Comparison of ENCODE assay signal across 8 cellular contexts in the genomic region with DNA sequence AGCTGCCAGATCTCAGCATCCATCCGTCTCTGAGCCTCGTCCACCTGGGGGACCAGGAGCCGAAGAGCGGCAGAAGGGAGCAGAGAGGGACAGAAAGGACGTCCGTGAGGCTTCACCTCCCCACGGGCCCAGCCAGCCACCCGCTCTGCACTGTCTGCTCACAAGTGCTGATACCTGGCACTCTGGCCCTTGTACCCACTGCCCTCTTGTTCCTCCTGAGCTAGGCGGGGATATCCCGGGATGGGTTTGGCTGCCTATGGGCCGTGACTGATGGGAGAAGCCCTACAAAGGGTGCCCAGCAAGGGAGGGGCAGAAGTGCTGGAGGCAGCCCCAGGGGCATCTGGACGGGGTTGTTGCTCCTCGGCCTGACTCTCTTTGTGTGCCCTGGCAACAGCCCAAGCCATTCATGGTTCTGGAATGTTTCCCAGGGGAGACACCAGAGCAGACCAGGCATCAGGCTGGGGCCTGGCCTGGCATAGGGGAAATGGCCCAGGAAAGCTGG. TPM values are rescaled to one million over a fixed set of nuclear protein-coding genes. Genes with fewer than 3 reads are reported as not detected.
DNase-seq lines count a peak whose midpoint lies in the region; ATAC-seq, FAIRE-seq and TF ChIP-seq lines count a peak whose summit lies in the region.

No MANE protein-coding gene starts in this region.

- H3K27ac ChIP-seq in right lobe of liver = no peak overlapping the region

- 56% methylated on average over 4 of the region's 13 CpGs for WGBS in right lobe of liver (ENCODE audit: insufficient coverage, low coverage, low lambda C conversion rate, missing lambda C conversion rate)

- FAIRE-seq in bronchial epithelial cell (lab: Jason Lieb, UNC) = no peak

- no peaks in the 10 kb centered on the region for H3K27me3 ChIP-seq in bronchial epithelial cell (ENCODE audit: control insufficient read depth, insufficient read depth, low read length)
- H3K27me3 ChIP-seq in right lobe of liver = no peaks in the 10 kb centered on the region

- H3K9me3 ChIP-seq in right lobe of liver = no peaks in the 10 kb centered on the region

- H3K36me3 Mint-ChIP-seq in activated CD4-positive, alpha-beta memory T cell treated with anti-CD3 and anti-CD28 coated beads for 36 hours = no peaks in the 10 kb centered on the region

- no peaks in the 10 kb centered on the region for H3K9me3 Mint-ChIP-seq in activated CD4-positive, alpha-beta memory T cell treated with anti-CD3 and anti-CD28 coated beads for 36 hours

- intact Hi-C loops in right lobe of liver (cut with DNase I) = no loop called here
- intact Hi-C loops in activated CD4-positive, alpha-beta memory T cell treated with anti-CD3 and anti-CD28 coated beads for 36 hours (cut with micrococcal nuclease) = no loop called here

- TF ChIP-seq CTCF in bronchial epithelial cell (IDR thresholded peaks at IDR 0.05; ENCODE audit: insufficient read depth, low read length, severe bottlenecking) (no peak), right lobe of liver (IDR thresholded peaks at IDR 0.05) (no peak)

- peak; percentile 33 to 75 (median 62) for ATAC-seq in right lobe of liver
- ATAC-seq in HG03097 (IDR thresholded peaks at IDR 0.05; ENCODE audit: low FRiP score, unreplicated experiment) = no peak
- no peak for ATAC-seq in GM19351 (IDR thresholded peaks at IDR 0.05; ENCODE audit: unreplicated experiment)

- no peak overlapping the region for H3K27ac Mint-ChIP-seq in activated CD4-positive, alpha-beta memory T cell treated with anti-CD3 and anti-CD28 coated beads for 36 hours

- H3K4me1 Mint-ChIP-seq in activated CD4-positive, alpha-beta memory T cell treated with anti-CD3 and anti-CD28 coated beads for 36 hours (ENCODE audit: low read depth) = no peaks in the 10 kb centered on the region

- H3K36me3 ChIP-seq in bronchial epithelial cell (ENCODE audit: control insufficient read depth, insufficient read depth, low read length) = peaks cover 49% of the 10 kb centered on the region
- no peaks in the 10 kb centered on the region for H3K36me3 ChIP-seq in right lobe of liver

- no peaks in the 10 kb centered on the region for H3K27me3 Mint-ChIP-seq in activated CD4-positive, alpha-beta memory T cell treated with anti-CD3 and anti-CD28 coated beads for 36 hours

- POLR2A ChIA-PET in activated CD4-positive, alpha-beta memory T cell treated with anti-CD3 and anti-CD28 coated beads for 36 hours (lab: Charles Lee) = no interaction called here

- DNase-seq in AG08395 (ENCODE audit: low spot score) = peak; percentile 98
- peak; percentile 68 for DNase-seq in NCI-H1105 (lab: John Stamatoyannopoulos, UW)
- peak; percentile 89 for DNase-seq in bronchial epithelial cell (ENCODE audit: low read depth)
- DNase-seq in right lobe of liver = peak in 2 of 3 donors; percentile 51 to 63
- no peak for DNase-seq in KBM-7
- no peak for DNase-seq in activated CD4-positive, alpha-beta memory T cell treated with anti-CD3 and anti-CD28 coated beads for 36 hours

- no peaks in the 10 kb centered on the region for H3K4me1 ChIP-seq in right lobe of liver

- no peak overlapping the region for H3K4me3 Mint-ChIP-seq in activated CD4-positive, alpha-beta memory T cell treated with anti-CD3 and anti-CD28 coated beads for 36 hours

- CTCF ChIA-PET in activated CD4-positive, alpha-beta memory T cell treated with anti-CD3 and anti-CD28 coated beads for 36 hours (lab: Charles Lee) = interaction anchor here (0.6 kb wide), 1 partner anchor 260 kb away, joined by 3 read pairs; no protein-coding TSS in a partner anchor

- no peak overlapping the region for H3K4me3 ChIP-seq in bronchial epithelial cell (ENCODE audit: low read depth, low read length)
- H3K4me3 ChIP-seq in right lobe of liver = no peak overlapping the region

- in situ Hi-C loops in KBM-7 (cut with MboI; ENCODE audit: low pct_unique_long_range_greater_than_20kb, low sequenced_read_pairs) = no loop called here

- no peak for TF ChIP-seq POLR2A in right lobe of liver (IDR thresholded peaks at IDR 0.05)

RNA-seq across cellular contexts. Expression of a gene that starts 57.6 kb away (rescaled TPM):
- total RNA-seq in bronchial epithelial cell (under 0.01 TPM in 1 of 2 replicates, not detected in the other), right lobe of liver (not detected)
- total RNA-seq in activated CD4-positive, alpha-beta memory T cell treated with anti-CD3 and anti-CD28 coated beads for 36 hours = not detected

Comparison
In these comparisons a context has a peak if more than half of its experiments do, and no peak if none do; other contexts are left out.
1. DNase-seq: peak in AG08395 (single experiment), NCI-H1105 (single experiment), bronchial epithelial cell (single experiment) and right lobe of liver (2 of 3); none in KBM-7 (single experiment) and activated CD4-positive, alpha-beta memory T cell treated with anti-CD3 and anti-CD28 coated beads for 36 hours (single experiment).
2. ATAC-seq: peak in right lobe of liver (4 of 4); none in HG03097 (single experiment) and GM19351 (single experiment).